24 cellular contexts compared by ENCODE assay signal in the genomic region with DNA sequence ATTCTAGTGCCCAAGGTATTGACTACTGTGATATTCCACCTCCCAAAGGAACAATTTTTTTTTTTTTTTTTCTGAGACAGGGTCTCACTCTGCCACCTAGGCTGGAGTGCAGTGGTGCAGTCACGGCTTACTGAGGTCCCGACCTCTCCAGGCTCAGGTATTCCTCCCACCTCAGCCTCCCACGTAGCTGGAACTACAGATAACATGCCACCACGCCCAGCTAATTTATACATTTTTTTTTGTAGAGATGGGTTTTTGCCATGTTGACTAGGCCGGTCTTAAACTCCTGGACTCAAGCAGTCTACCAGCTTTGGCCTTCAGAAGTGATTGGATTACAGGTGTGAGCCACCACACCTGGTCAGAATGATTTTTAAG. TPM values are rescaled to one million over a fixed set of nuclear protein-coding genes. Genes with fewer than 3 reads are reported as not detected.
DNase-seq lines count a peak whose midpoint lies in the region; ATAC-seq, FAIRE-seq and TF ChIP-seq lines count a peak whose summit lies in the region.
"Had no signal": no experiment of that assay in that cellular context is flagged by ENCODE, and none has a peak within 500 bp of the region (broad histone marks: within the 10 kb centered on the region; RNA-seq: fewer than 3 reads in every experiment).

No MANE protein-coding gene starts in this region.

- WGBS in stomach, 5 donors: 34 to 89% (median 49%) methylated on average over 5 of the region's 5 CpGs

- intact Hi-C loops in stomach (cut with DNase I; ENCODE audit: low total_unique reads): no loop called here

- H3K4me3 Mint-ChIP-seq in activated naive CD8-positive, alpha-beta T cell: no peak overlapping the region
- no peak overlapping the region for H3K4me3 Mint-ChIP-seq in activated naive CD8-positive, alpha-beta T cell treated with anti-CD3 and anti-CD28 coated beads, Interleukin-2, amount 50 U/mL, for 24 hours
- H3K4me3 Mint-ChIP-seq in astrocyte (ENCODE audit: unreplicated experiment): peak overlapping the region; percentile 37
- H3K4me3 Mint-ChIP-seq in mesothelial cell of epicardium: no peak overlapping the region
- H3K4me3 Mint-ChIP-seq: activated CD4-positive, alpha-beta memory T cell treated with anti-CD3 and anti-CD28 coated beads, Interleukin-2, amount 10 ng/mL, durations not matched to agents 7 days and 5 days; activated naive CD4-positive, alpha-beta T cell treated with anti-CD3 and anti-CD28 coated beads for 36 hours; nephron progenitor cell; T-helper 2 cell treated with Interferon-gamma antibody and Interleukin-4, amounts not matched to agents 5 μg/mL and 100 μg/mL, for 36 hours had no signal

- H3K4me3 ChIP-seq in astrocyte (ENCODE audit: insufficient read depth, low read depth, low read length) (no peak overlapping the region), stomach (no peak overlapping the region)
- H3K4me3 ChIP-seq: skin epidermis had no signal

- no peak for FAIRE-seq in astrocyte (lab: Jason Lieb, UNC)

- H3K4me2 ChIP-seq in astrocyte (ENCODE audit: low read length): peak overlapping the region; percentile 41

- no peak for ATAC-seq in activated naive CD8-positive, alpha-beta T cell treated with anti-CD3 and anti-CD28 coated beads, Interleukin-2, amount 50 U/mL, for 24 hours
- ATAC-seq: left cardiac atrium had no signal

- TF ChIP-seq EP300 in stomach (IDR thresholded peaks at IDR 0.05): no peak

- no peak for TF ChIP-seq POLR2A in stomach (IDR thresholded peaks at IDR 0.05)

- peaks cover 89% of the 10 kb centered on the region for H3K4me1 Mint-ChIP-seq in activated naive CD8-positive, alpha-beta T cell (ENCODE audit: low read depth)
- peaks cover 72% of the 10 kb centered on the region for H3K4me1 Mint-ChIP-seq in activated naive CD8-positive, alpha-beta T cell treated with anti-CD3 and anti-CD28 coated beads, Interleukin-2, amount 50 U/mL, for 24 hours
- H3K4me1 Mint-ChIP-seq in astrocyte (ENCODE audit: low read depth, unreplicated experiment): peaks cover 67% of the 10 kb centered on the region
- H3K4me1 Mint-ChIP-seq in mesothelial cell of epicardium: peaks cover 88% of the 10 kb centered on the region

- peaks cover 73% of the 10 kb centered on the region for H3K79me2 ChIP-seq in astrocyte (ENCODE audit: insufficient read depth, low read length)

- H3K36me3 ChIP-seq in astrocyte (ENCODE audit: insufficient read depth, low read length) (no peaks in the 10 kb centered on the region), stomach (no peaks in the 10 kb centered on the region)

- peak overlapping the region; percentile 53 for H3K9ac ChIP-seq in astrocyte (ENCODE audit: low read length)

- no peak overlapping the region for H2AFZ ChIP-seq in astrocyte (ENCODE audit: low read depth, low read length)

- no peaks in the 10 kb centered on the region for H3K9me3 Mint-ChIP-seq in activated naive CD8-positive, alpha-beta T cell (ENCODE audit: low read depth)
- no peaks in the 10 kb centered on the region for H3K9me3 Mint-ChIP-seq in activated naive CD8-positive, alpha-beta T cell treated with anti-CD3 and anti-CD28 coated beads, Interleukin-2, amount 50 U/mL, for 24 hours
- no peaks in the 10 kb centered on the region for H3K9me3 Mint-ChIP-seq in astrocyte (ENCODE audit: unreplicated experiment)
- no peaks in the 10 kb centered on the region for H3K9me3 Mint-ChIP-seq in mesothelial cell of epicardium
- H3K9me3 Mint-ChIP-seq: activated CD4-positive, alpha-beta memory T cell treated with anti-CD3 and anti-CD28 coated beads, Interleukin-2, amount 10 ng/mL, durations not matched to agents 7 days and 5 days; activated naive CD4-positive, alpha-beta T cell treated with anti-CD3 and anti-CD28 coated beads for 36 hours; nephron progenitor cell; T-helper 2 cell treated with Interferon-gamma antibody and Interleukin-4, amounts not matched to agents 5 μg/mL and 100 μg/mL, for 36 hours had no signal

- no peaks in the 10 kb centered on the region for H4K20me1 ChIP-seq in astrocyte (ENCODE audit: insufficient read depth, low read length)

- no peaks in the 10 kb centered on the region for H3K27me3 Mint-ChIP-seq in activated naive CD8-positive, alpha-beta T cell
- no peaks in the 10 kb centered on the region for H3K27me3 Mint-ChIP-seq in activated naive CD8-positive, alpha-beta T cell treated with anti-CD3 and anti-CD28 coated beads, Interleukin-2, amount 50 U/mL, for 24 hours
- no peaks in the 10 kb centered on the region for H3K27me3 Mint-ChIP-seq in astrocyte (ENCODE audit: low read depth, unreplicated experiment)
- no peaks in the 10 kb centered on the region for H3K27me3 Mint-ChIP-seq in mesothelial cell of epicardium (ENCODE audit: low read depth)
- H3K27me3 Mint-ChIP-seq: activated CD4-positive, alpha-beta memory T cell treated with anti-CD3 and anti-CD28 coated beads, Interleukin-2, amount 10 ng/mL, durations not matched to agents 7 days and 5 days; progenitor cell of endocrine pancreas had no signal

- peak overlapping the region; percentile 100 for H3K27ac ChIP-seq in astrocyte (ENCODE audit: low read depth, low read length)
- H3K27ac ChIP-seq in stomach: peak overlapping the region in 2 of 5 donors; percentile 8 to 88
- H3K27ac ChIP-seq: C4-2B had no signal

- TF ChIP-seq CTCF in astrocyte (IDR thresholded peaks at IDR 0.05; ENCODE audit: insufficient read depth, low read depth, low read length) (no peak), mesothelial cell of epicardium (IDR thresholded peaks at IDR 0.05; ENCODE audit: unreplicated experiment) (no peak), stomach (IDR thresholded peaks at IDR 0.05) (no peak)

- H3K36me3 Mint-ChIP-seq in activated naive CD8-positive, alpha-beta T cell: peaks cover 5% of the 10 kb centered on the region
- H3K36me3 Mint-ChIP-seq in activated naive CD8-positive, alpha-beta T cell treated with anti-CD3 and anti-CD28 coated beads, Interleukin-2, amount 50 U/mL, for 24 hours (ENCODE audit: low read depth): peaks cover 14% of the 10 kb centered on the region
- H3K36me3 Mint-ChIP-seq in astrocyte (ENCODE audit: low read depth, unreplicated experiment) (no peaks in the 10 kb centered on the region), mesothelial cell of epicardium (no peaks in the 10 kb centered on the region)

- no peaks in the 10 kb centered on the region for H3K9me3 ChIP-seq in astrocyte (ENCODE audit: insufficient read depth, low read depth, low read length)
- H3K9me3 ChIP-seq in stomach: no peaks in the 10 kb centered on the region

- peak overlapping the region; percentile 84 for H3K27ac Mint-ChIP-seq in activated naive CD8-positive, alpha-beta T cell
- no peak overlapping the region for H3K27ac Mint-ChIP-seq in activated naive CD8-positive, alpha-beta T cell treated with anti-CD3 and anti-CD28 coated beads, Interleukin-2, amount 50 U/mL, for 24 hours
- H3K27ac Mint-ChIP-seq in astrocyte (ENCODE audit: unreplicated experiment): no peak overlapping the region
- H3K27ac Mint-ChIP-seq in mesothelial cell of epicardium: peak overlapping the region; percentile 99
- H3K27ac Mint-ChIP-seq: activated CD4-positive, alpha-beta memory T cell treated with anti-CD3 and anti-CD28 coated beads, Interleukin-2, amount 10 ng/mL, durations not matched to agents 7 days and 5 days; progenitor cell of endocrine pancreas; T-helper 2 cell treated with Interferon-gamma antibody and Interleukin-4, amounts not matched to agents 5 μg/mL and 100 μg/mL, for 36 hours had no signal

- H3K27me3 ChIP-seq in astrocyte (ENCODE audit: insufficient read depth, low read length) (no peaks in the 10 kb centered on the region), stomach (no peaks in the 10 kb centered on the region)

- no peak for DNase-seq in activated naive CD8-positive, alpha-beta T cell treated with anti-CD3 and anti-CD28 coated beads, Interleukin-2, amount 50 U/mL, for 24 hours
- DNase-seq in astrocyte (ENCODE audit: low read depth) (no peak), mesothelial cell of epicardium (ENCODE audit: low spot score in 2 of 2, unreplicated experiment in 2 of 2) (no peak), DMS53 (lab: John Stamatoyannopoulos, UW) (no peak), HuH-7.5 (ENCODE audit: low spot score) (no peak), stomach (no peak), kidney glomerular epithelial cell (lab: John Stamatoyannopoulos, UW) (no peak)
- DNase-seq: activated CD4-positive, alpha-beta memory T cell treated with anti-CD3 and anti-CD28 coated beads, Interleukin-2, amount 10 ng/mL, durations not matched to agents 7 days and 5 days; activated naive CD4-positive, alpha-beta T cell treated with anti-CD3 and anti-CD28 coated beads for 36 hours; activated T-cell treated with anti-CD3 and anti-CD28 coated beads for 4 hours; aorta; cerebellar nuclear complex; effector CD4-positive, alpha-beta T cell; GDM1; left cardiac atrium; NCI-H1694 treated with DMSO at 0.1 percent for 48 hours; NCI-H748 treated with DMSO at 0.1 percent for 48 hours; nephron progenitor cell; stimulated activated CD4-positive, alpha-beta T cell treated with anti-CD3 and anti-CD28 coated beads, Interleukin-4, amount 100 ng/mL, for 1 hour had no signal

- peaks cover 76% of the 10 kb centered on the region for H3K4me1 ChIP-seq in astrocyte (ENCODE audit: insufficient read depth, low read length)
- H3K4me1 ChIP-seq in stomach: peaks cover 47 to 91% (median 66%) of the 10 kb centered on the region in 4 donors

RNA-seq across cellular contexts. Expression of a gene that starts 33.4 kb away (rescaled TPM):
- total RNA-seq in astrocyte (27.1 and 27.4 TPM in 2 replicates), mesothelial cell of epicardium (36.4 to 38.4 TPM (median 38.3 TPM) in 3 replicates), stomach (10 to 100 TPM in 4 of 5 donors, 1 to 10 TPM in 1; 7.8 to 22.8 (median 17.4) TPM)
- 1 to 10 TPM; 1.3 to 3.4 (median 3.0) TPM for polyA plus RNA-seq in stomach

Comparison
In these comparisons a context has a peak if more than half of its experiments do, and no peak if none do; other contexts are left out.
1. H3K27ac Mint-ChIP-seq: peak in activated naive CD8-positive, alpha-beta T cell (single experiment) and mesothelial cell of epicardium (single experiment); none in activated naive CD8-positive, alpha-beta T cell treated with anti-CD3 and anti-CD28 coated beads, Interleukin-2, amount 50 U/mL, for 24 hours (single experiment) and astrocyte (single experiment).